In the genomic region with DNA sequence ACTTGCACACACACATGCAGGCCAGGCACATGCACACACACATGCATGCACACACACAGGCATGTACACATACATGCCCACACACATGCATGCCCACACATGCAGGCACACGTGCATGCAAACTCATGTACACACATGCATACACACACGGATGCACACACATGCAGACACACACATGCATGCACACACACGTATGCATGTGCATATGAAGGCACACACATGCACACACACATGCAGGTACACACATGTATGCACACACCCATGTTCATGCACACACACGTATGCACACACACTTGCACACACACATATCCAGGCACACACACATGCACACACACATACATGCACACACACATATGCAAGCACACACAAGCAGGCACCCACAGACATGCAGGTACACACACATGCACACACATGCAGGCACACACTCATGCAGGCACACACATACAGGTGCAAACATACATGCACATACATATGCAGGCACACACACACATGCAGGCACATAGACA, we compare ENCODE assay signal across 16 cellular contexts.
DNase-seq lines count a peak whose midpoint lies in the region; ATAC-seq and TF ChIP-seq lines count a peak whose summit lies in the region.
"Had no signal": no experiment of that assay in that cellular context is flagged by ENCODE, and none has a peak within 500 bp of the region (broad histone marks: within the 10 kb centered on the region; RNA-seq: fewer than 3 reads in every experiment).

No MANE protein-coding gene starts in this region.

- no peak for ATAC-seq in WTC11
- peak; percentile 29 for ATAC-seq in upper lobe of right lung
- no peak for ATAC-seq in GM21447 (IDR thresholded peaks at IDR 0.05; ENCODE audit: unreplicated experiment)
- ATAC-seq: GM12878, K562 had no signal

- peaks cover 24% of the 10 kb centered on the region for H3K4me1 ChIP-seq in HEK293 (ENCODE audit: control insufficient read depth, insufficient read depth, low read length)
- peaks cover 15% of the 10 kb centered on the region for H3K4me1 ChIP-seq in upper lobe of right lung
- H3K4me1 ChIP-seq in MM.1S (ENCODE audit: low read length), result no peaks in the 10 kb centered on the region
- H3K4me1 ChIP-seq: BLaER1 treated with 17β-estradiol and CSF1 and Interleukin-3, amounts not matched to agents 10 nM and 100 nM had no signal

- H3K27me3 ChIP-seq in upper lobe of right lung, result no peaks in the 10 kb centered on the region
- no peaks in the 10 kb centered on the region for H3K27me3 ChIP-seq in MM.1S (replicated peaks; ENCODE audit: insufficient read depth, low read length)
- H3K27me3 ChIP-seq: BLaER1 treated with 17β-estradiol and CSF1 and Interleukin-3, amounts not matched to agents 10 nM and 100 nM had no signal

- H3K4me3 Mint-ChIP-seq in WTC11, result no peak overlapping the region
- H3K4me3 Mint-ChIP-seq: CD4-positive, alpha-beta memory T cell; HFFc6 had no signal

- no peak overlapping the region for H3K27ac Mint-ChIP-seq in WTC11
- H3K27ac Mint-ChIP-seq: CD4-positive, alpha-beta memory T cell; HFFc6 had no signal

- peaks cover 35% of the 10 kb centered on the region for H3K4me1 Mint-ChIP-seq in WTC11
- H3K4me1 Mint-ChIP-seq: CD4-positive, alpha-beta memory T cell had no signal

- H3K9me3 ChIP-seq in HEK293 (ENCODE audit: control insufficient read depth, insufficient read depth, low read depth, low read length) (no peaks in the 10 kb centered on the region), upper lobe of right lung (no peaks in the 10 kb centered on the region), MM.1S (replicated peaks; ENCODE audit: insufficient read depth, low read length) (no peaks in the 10 kb centered on the region)
- H3K9me3 ChIP-seq: BLaER1 treated with 17β-estradiol and CSF1 and Interleukin-3, amounts not matched to agents 10 nM and 100 nM; HAP-1 had no signal

- H3K79me2 ChIP-seq in MM.1S (ENCODE audit: low read length), result no peaks in the 10 kb centered on the region

- DNase-seq in WTC11 (ENCODE audit: low spot score), result no peak
- DNase-seq in fibroblast of gingiva (ENCODE audit: low read depth), result peak; percentile 5
- DNase-seq in upper lobe of right lung, result no peak
- no peak for DNase-seq in NCI-H187 treated with DMSO at 0.1 percent for 48 hours (lab: John Stamatoyannopoulos, UW)
- DNase-seq in MM.1S, result no peak
- DNase-seq: ACHN; CD4-positive, alpha-beta memory T cell; DMS79; GOT3; HFFc6 had no signal

- no peaks in the 10 kb centered on the region for H4K20me1 ChIP-seq in MM.1S (ENCODE audit: insufficient read depth, low read length)
- H4K20me1 ChIP-seq: BLaER1 treated with 17β-estradiol and CSF1 and Interleukin-3, amounts not matched to agents 10 nM and 100 nM had no signal

- H3K4me3 ChIP-seq in HEK293 (ENCODE audit: low read depth, low read length) (no peak overlapping the region), upper lobe of right lung (no peak overlapping the region), MM.1S (ENCODE audit: low read length) (no peak overlapping the region)
- H3K4me3 ChIP-seq: BLaER1 treated with 17β-estradiol and CSF1 and Interleukin-3, amounts not matched to agents 10 nM and 100 nM; GM12878; HAP-1; K562 had no signal

- CTCF ChIA-PET in HEK293 (lab: Yijun Ruan, JAX) (no interaction called here), WTC11 (lab: Charles Lee) (no interaction called here)

- H2AFZ ChIP-seq in MM.1S (ENCODE audit: low read length), result no peak overlapping the region

- peaks cover 2% of the 10 kb centered on the region for H3K36me3 Mint-ChIP-seq in WTC11
- H3K36me3 Mint-ChIP-seq: CD4-positive, alpha-beta memory T cell had no signal

- no peak for TF ChIP-seq CTCF in HEK293 (tag by site-specific recombination; IDR thresholded peaks at IDR 0.05)
- TF ChIP-seq CTCF in WTC11 (IDR thresholded peaks at IDR 0.05), result no peak
- TF ChIP-seq CTCF in upper lobe of right lung (IDR thresholded peaks at IDR 0.05), result no peak
- TF ChIP-seq CTCF in MM.1S (IDR thresholded peaks at IDR 0.05; ENCODE audit: low read length), result no peak

- H3K27ac ChIP-seq in HEK293 (ENCODE audit: extremely low read depth, low read depth, low read length), result no peak overlapping the region
- H3K27ac ChIP-seq in upper lobe of right lung, result no peak overlapping the region
- no peak overlapping the region for H3K27ac ChIP-seq in MM.1S (ENCODE audit: low read length)
- H3K27ac ChIP-seq: BLaER1 treated with 17β-estradiol and CSF1 and Interleukin-3, amounts not matched to agents 10 nM and 100 nM had no signal

- POLR2A ChIA-PET in HEK293 (lab: Yijun Ruan, JAX) (no interaction called here), WTC11 (lab: Charles Lee) (no interaction called here)

- no peaks in the 10 kb centered on the region for H3K9me2 ChIP-seq in MM.1S (replicated peaks; ENCODE audit: insufficient read depth, low read length)

- no peak overlapping the region for H3K9ac ChIP-seq in MM.1S (ENCODE audit: low read length)
- H3K9ac ChIP-seq: BLaER1 treated with 17β-estradiol and CSF1 and Interleukin-3, amounts not matched to agents 10 nM and 100 nM had no signal

- intact Hi-C loops in upper lobe of right lung (cut with DNase I), result no loop called here

- peaks cover 9% of the 10 kb centered on the region for H3K9me3 Mint-ChIP-seq in WTC11
- H3K9me3 Mint-ChIP-seq: HFFc6 had no signal

- no peak overlapping the region for H3K4me2 ChIP-seq in MM.1S (ENCODE audit: low read depth, low read length)
- H3K4me2 ChIP-seq: BLaER1 treated with 17β-estradiol and CSF1 and Interleukin-3, amounts not matched to agents 10 nM and 100 nM had no signal

- H3K36me3 ChIP-seq in HEK293 (ENCODE audit: control insufficient read depth in 2 of 2, insufficient read depth in 1 of 2, low read length in 2 of 2), result no peaks in the 10 kb centered on the region
- no peaks in the 10 kb centered on the region for H3K36me3 ChIP-seq in upper lobe of right lung
- H3K36me3 ChIP-seq in MM.1S (replicated peaks; ENCODE audit: insufficient read depth, low read length), result no peaks in the 10 kb centered on the region
- H3K36me3 ChIP-seq: BLaER1 treated with 17β-estradiol and CSF1 and Interleukin-3, amounts not matched to agents 10 nM and 100 nM; HAP-1 had no signal

- H3F3A ChIP-seq in MM.1S (ENCODE audit: insufficient read depth, low read length), result no peaks in the 10 kb centered on the region

- H3K27me3 Mint-ChIP-seq in WTC11 (ENCODE audit: low read depth), result peaks cover 13% of the 10 kb centered on the region

TF ChIP-seq in HEK293, 187 proteins besides CTCF, POLR2A, EP300 and RAD21:
- TF ChIP-seq, protein P1, sequence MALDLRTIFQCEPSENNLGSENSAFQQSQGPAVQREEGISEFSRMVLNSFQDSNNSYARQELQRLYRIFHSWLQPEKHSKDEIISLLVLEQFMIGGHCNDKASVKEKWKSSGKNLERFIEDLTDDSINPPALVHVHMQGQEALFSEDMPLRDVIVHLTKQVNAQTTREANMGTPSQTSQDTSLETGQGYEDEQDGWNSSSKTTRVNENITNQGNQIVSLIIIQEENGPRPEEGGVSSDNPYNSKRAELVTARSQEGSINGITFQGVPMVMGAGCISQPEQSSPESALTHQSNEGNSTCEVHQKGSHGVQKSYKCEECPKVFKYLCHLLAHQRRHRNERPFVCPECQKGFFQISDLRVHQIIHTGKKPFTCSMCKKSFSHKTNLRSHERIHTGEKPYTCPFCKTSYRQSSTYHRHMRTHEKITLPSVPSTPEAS (tag by site-specific recombination; IDR thresholded peaks at IDR 0.05), result peak; percentile 100
- TF ChIP-seq ZNF621 (tag by site-specific recombination; IDR thresholded peaks at IDR 0.05) (0 out of 2 replicates have a peak, but pooled peaks have one; percentile 27), KLF7 (tag by site-specific recombination; IDR thresholded peaks at IDR 0.05; ENCODE audit: borderline replicate concordance) (no peak)

TF ChIP-seq in WTC11, 78 proteins besides CTCF, POLR2A, EP300 and RAD21:
- TF ChIP-seq SOX15 (CRISPR knock-in tag; IDR thresholded peaks at IDR 0.05) (no peak), SMAD4 (CRISPR knock-in tag; IDR thresholded peaks at IDR 0.05) (no peak), FOXP1 (CRISPR knock-in tag; IDR thresholded peaks at IDR 0.05; ENCODE audit: borderline replicate concordance) (no peak), ZBTB21 (CRISPR knock-in tag; IDR thresholded peaks at IDR 0.05; ENCODE audit: borderline replicate concordance) (peak; percentile 59; the same call in 1 of the 2 replicates), TEAD1 (CRISPR knock-in tag; IDR thresholded peaks at IDR 0.05) (no peak)
- TF ChIP-seq, protein P2, sequence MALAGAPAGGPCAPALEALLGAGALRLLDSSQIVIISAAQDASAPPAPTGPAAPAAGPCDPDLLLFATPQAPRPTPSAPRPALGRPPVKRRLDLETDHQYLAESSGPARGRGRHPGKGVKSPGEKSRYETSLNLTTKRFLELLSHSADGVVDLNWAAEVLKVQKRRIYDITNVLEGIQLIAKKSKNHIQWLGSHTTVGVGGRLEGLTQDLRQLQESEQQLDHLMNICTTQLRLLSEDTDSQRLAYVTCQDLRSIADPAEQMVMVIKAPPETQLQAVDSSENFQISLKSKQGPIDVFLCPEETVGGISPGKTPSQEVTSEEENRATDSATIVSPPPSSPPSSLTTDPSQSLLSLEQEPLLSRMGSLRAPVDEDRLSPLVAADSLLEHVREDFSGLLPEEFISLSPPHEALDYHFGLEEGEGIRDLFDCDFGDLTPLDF (CRISPR knock-in tag; IDR thresholded peaks at IDR 0.05), result no peak
- TF ChIP-seq, protein P3, sequence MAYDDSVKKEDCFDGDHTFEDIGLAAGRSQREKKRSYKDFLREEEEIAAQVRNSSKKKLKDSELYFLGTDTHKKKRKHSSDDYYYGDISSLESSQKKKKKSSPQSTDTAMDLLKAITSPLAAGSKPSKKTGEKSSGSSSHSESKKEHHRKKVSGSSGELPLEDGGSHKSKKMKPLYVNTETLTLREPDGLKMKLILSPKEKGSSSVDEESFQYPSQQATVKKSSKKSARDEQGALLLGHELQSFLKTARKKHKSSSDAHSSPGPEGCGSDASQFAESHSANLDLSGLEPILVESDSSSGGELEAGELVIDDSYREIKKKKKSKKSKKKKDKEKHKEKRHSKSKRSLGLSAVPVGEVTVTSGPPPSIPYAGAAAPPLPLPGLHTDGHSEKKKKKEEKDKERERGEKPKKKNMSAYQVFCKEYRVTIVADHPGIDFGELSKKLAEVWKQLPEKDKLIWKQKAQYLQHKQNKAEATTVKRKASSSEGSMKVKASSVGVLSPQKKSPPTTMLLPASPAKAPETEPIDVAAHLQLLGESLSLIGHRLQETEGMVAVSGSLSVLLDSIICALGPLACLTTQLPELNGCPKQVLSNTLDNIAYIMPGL (CRISPR knock-in tag; IDR thresholded peaks at IDR 0.05), result no peak
- TF ChIP-seq, protein P4, sequence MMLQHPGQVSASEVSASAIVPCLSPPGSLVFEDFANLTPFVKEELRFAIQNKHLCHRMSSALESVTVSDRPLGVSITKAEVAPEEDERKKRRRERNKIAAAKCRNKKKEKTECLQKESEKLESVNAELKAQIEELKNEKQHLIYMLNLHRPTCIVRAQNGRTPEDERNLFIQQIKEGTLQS (CRISPR knock-in tag; conservative IDR thresholded peaks at IDR 0.05), result 0 out of 2 replicates have a peak, but pooled peaks have one; percentile 40
